8 cellular contexts compared by ENCODE assay signal in genomic region chr14:93073833-93074769, GRCh38. TPM values are rescaled to one million over a fixed set of nuclear protein-coding genes. Genes with fewer than 3 reads are reported as not detected.
A peak's percentile ranks its signal among the peaks of the same experiment; 100 is the strongest.
DNase-seq lines count a peak whose midpoint lies in the region; ATAC-seq and TF ChIP-seq lines count a peak whose summit lies in the region.

No MANE protein-coding gene starts in this region.

- DNase-seq in CD14-positive monocyte (ENCODE audit: low spot score) (peak; percentile 81), brain microvascular endothelial cell (peak; percentile 12), memory B cell (ENCODE audit: low spot score in 2 of 2) (no peak), ACHN (no peak)
- DNase-seq in stimulated activated CD4-positive, alpha-beta T cell treated with anti-CD3 and anti-CD28 coated beads, Interleukin-12 subunit alpha, Interleukin-12 subunit beta, amount 100 ng/mL, for 4 hours = no peak
- no peak for DNase-seq in stimulated activated CD4-positive, alpha-beta T cell treated with anti-CD3 and anti-CD28 coated beads, Interleukin-1b, Interleukin-23, amount 100 ng/mL, for 48 hours

- intact Hi-C loops in CD14-positive monocyte (cut with micrococcal nuclease) = loop anchor here (5.0 kb wide), 2 partner anchors 33 to 42 kb away; no protein-coding TSS in a partner anchor

- no peaks in the 10 kb centered on the region for H3K36me3 ChIP-seq in brain microvascular endothelial cell (replicated peaks)

- ATAC-seq in HG03139 (IDR thresholded peaks at IDR 0.05; ENCODE audit: unreplicated experiment) (peak; percentile 50), memory B cell (ENCODE audit: low read depth) (peak; percentile 49), HG02870 (IDR thresholded peaks at IDR 0.05; ENCODE audit: unreplicated experiment) (no peak)

- TF ChIP-seq CTCF in CD14-positive monocyte (IDR thresholded peaks at IDR 0.05) (no peak), brain microvascular endothelial cell (IDR thresholded peaks at IDR 0.05; ENCODE audit: low read depth, low read length, missing control alignments) (no peak)

- H3K27me3 ChIP-seq in brain microvascular endothelial cell (replicated peaks) = no peaks in the 10 kb centered on the region

- peaks cover 0 to 4% (median 0%) of the 10 kb centered on the region in 3 donors for H3K27me3 Mint-ChIP-seq in CD14-positive monocyte (ENCODE audit: low read depth in 3 of 3)
- H3K27me3 Mint-ChIP-seq in memory B cell = no peaks in the 10 kb centered on the region

- no peak overlapping the region for H3K27ac ChIP-seq in brain microvascular endothelial cell

- peak overlapping the region; percentile 77 to 87 for H3K4me3 Mint-ChIP-seq in CD14-positive monocyte
- peak overlapping the region; percentile 79 for H3K4me3 Mint-ChIP-seq in memory B cell

- H3K9me3 Mint-ChIP-seq in CD14-positive monocyte (peaks cover 0 to 2% (median 0%) of the 10 kb centered on the region in 7 donors), memory B cell (no peaks in the 10 kb centered on the region)

- in situ Hi-C loops in brain microvascular endothelial cell (cut with HindIII; ENCODE audit: low pct_ligation_motif_present, low sequenced_read_pairs) = no loop called here
- in situ Hi-C loops in ACHN (cut with HindIII; ENCODE audit: low pct_ligation_motif_present, low pct_unique_long_range_greater_than_20kb, low sequenced_read_pairs) = no loop called here

- H3K4me3 ChIP-seq in brain microvascular endothelial cell (ENCODE audit: low read depth, low read length) = peak overlapping the region; percentile 32

- H3K27ac Mint-ChIP-seq in CD14-positive monocyte (peak overlapping the region; percentile 98 to 100 (median 99)), memory B cell (peak overlapping the region; percentile 80)

- H3K36me3 Mint-ChIP-seq in CD14-positive monocyte (peaks cover 19 to 25% of the 10 kb centered on the region in 2 donors), memory B cell (peaks cover 2% of the 10 kb centered on the region)

- H3K4me1 Mint-ChIP-seq in CD14-positive monocyte = peaks cover 65% of the 10 kb centered on the region
- peaks cover 52% of the 10 kb centered on the region for H3K4me1 Mint-ChIP-seq in memory B cell

RNA-seq across cellular contexts. Expression of gene ITPK1, which starts 41.6 kb away (rescaled TPM):
- 10 to 100 TPM; 57.1 to 63.0 TPM for polyA plus RNA-seq in CD14-positive monocyte

Comparison
In these comparisons a context has a peak if more than half of its experiments do, and no peak if none do; other contexts are left out.
1. DNase-seq: peak in CD14-positive monocyte (single experiment) and brain microvascular endothelial cell (single experiment); none in memory B cell (0 of 2), stimulated activated CD4-positive, alpha-beta T cell treated with anti-CD3 and anti-CD28 coated beads, Interleukin-12 subunit alpha, Interleukin-12 subunit beta, amount 100 ng/mL, for 4 hours (single experiment), stimulated activated CD4-positive, alpha-beta T cell treated with anti-CD3 and anti-CD28 coated beads, Interleukin-1b, Interleukin-23, amount 100 ng/mL, for 48 hours (single experiment) and ACHN (single experiment).